ENCODE assay signal across 9 cellular contexts in genomic region chr1:186828612-186829542, GRCh38. TPM values are rescaled to one million over a fixed set of nuclear protein-coding genes. Genes with fewer than 3 reads are reported as not detected.
A peak's percentile ranks its signal among the peaks of the same experiment; 100 is the strongest.
DNase-seq lines count a peak whose midpoint lies in the region; ATAC-seq, FAIRE-seq and TF ChIP-seq lines count a peak whose summit lies in the region.
"Had no signal": no experiment of that assay in that cellular context is flagged by ENCODE, and none has a peak within 500 bp of the region (broad histone marks: within the 10 kb centered on the region; RNA-seq: fewer than 3 reads in every experiment).

PLA2G4A (plus strand) TSS chr1:186828949; CDS start chr1:186854355, 25,406 bp downstream.

- H3K9me3 ChIP-seq in colonic mucosa (no peaks in the 10 kb centered on the region), stomach smooth muscle (ENCODE audit: control insufficient read depth in 2 of 2, low read length in 2 of 2) (no peaks in the 10 kb centered on the region)

- FAIRE-seq in GM19239 (lab: Jason Lieb, UNC), result peak; percentile 88

- peak within 1 kb of the TSS in 1 of 2 donors; percentile 79 for H3K9ac ChIP-seq in colonic mucosa (ENCODE audit: low read depth in 2 of 2, low read length in 2 of 2)
- H3K9ac ChIP-seq in stomach smooth muscle (ENCODE audit: low read length in 2 of 2), result peak within 1 kb of the TSS; percentile 66 to 86

- ATAC-seq in HG03159 (IDR thresholded peaks at IDR 0.05; ENCODE audit: unreplicated experiment) (peak; percentile 83), left lobe of liver (peak; percentile 56)

- H3K27me3 ChIP-seq in colonic mucosa, result no peaks in the 10 kb centered on the region
- no peaks in the 10 kb centered on the region for H3K27me3 ChIP-seq in stomach smooth muscle (ENCODE audit: control insufficient read depth in 1 of 2, insufficient read depth in 2 of 2, low read length in 2 of 2)

- H3K4me3 ChIP-seq in colonic mucosa (peak within 1 kb of the TSS; percentile 54), stomach smooth muscle (ENCODE audit: low read length in 2 of 2) (peak within 1 kb of the TSS; percentile 73 to 99)

- H3K27ac ChIP-seq in colonic mucosa, result peak within 1 kb of the TSS; percentile 61
- H3K27ac ChIP-seq in stomach smooth muscle (ENCODE audit: low read length), result no peak within 1 kb of the TSS
- H3K27ac ChIP-seq: VCaP had no signal

- H3K4me1 ChIP-seq in colonic mucosa (no peaks in the 10 kb centered on the region), stomach smooth muscle (ENCODE audit: control insufficient read depth, insufficient read depth, low read length) (no peaks in the 10 kb centered on the region)

- intact Hi-C loops in colonic mucosa (cut with DNase I), result no loop called here

- DNase-seq in CD1c-positive myeloid dendritic cell (ENCODE audit: extremely low spot score), result peak; percentile 82
- no peak for DNase-seq in GM19239 (ENCODE audit: insufficient read length, low spot score)
- DNase-seq in RPMI7951 (ENCODE audit: low read depth), result peak; percentile 63
- DNase-seq in colonic mucosa, result peak; percentile 67
- no peak for DNase-seq in left lobe of liver (ENCODE audit: low spot score)
- DNase-seq in activated effector memory CD4-positive, alpha-beta T cell treated with anti-CD3 and anti-CD28 coated beads, Interleukin-2, amount 50 U/mL, for 16 hours, result no peak

- no peaks in the 10 kb centered on the region for H3K36me3 ChIP-seq in colonic mucosa
- no peaks in the 10 kb centered on the region for H3K36me3 ChIP-seq in stomach smooth muscle (ENCODE audit: control insufficient read depth in 2 of 2, insufficient read depth in 2 of 2, low read length in 2 of 2)

- TF ChIP-seq CTCF in colonic mucosa (IDR thresholded peaks at IDR 0.05), result no peak

RNA-seq across cellular contexts. Expression of gene PLA2G4A, which starts in this region (rescaled TPM):
- total RNA-seq in RPMI7951 (2014; rRNA removed; shearing (Covaris generic)), result 5.6 and 6.7 TPM in 2 replicates
- total RNA-seq in colonic mucosa (1 to 10 TPM; 3.1 to 6.3 TPM), left lobe of liver (0.63 TPM)

Comparison
In these comparisons a context has a peak if more than half of its experiments do, and no peak if none do; other contexts are left out.
1. Peak in ATAC-seq in left lobe of liver; RNA of the gene not detected or under 1 TPM.
2. DNase-seq: peak in CD1c-positive myeloid dendritic cell (single experiment), RPMI7951 (single experiment) and colonic mucosa (single experiment); none in GM19239 (single experiment), left lobe of liver (single experiment) and activated effector memory CD4-positive, alpha-beta T cell treated with anti-CD3 and anti-CD28 coated beads, Interleukin-2, amount 50 U/mL, for 16 hours (single experiment).